1 cellular context compared by ENCODE assay signal in the genomic region with DNA sequence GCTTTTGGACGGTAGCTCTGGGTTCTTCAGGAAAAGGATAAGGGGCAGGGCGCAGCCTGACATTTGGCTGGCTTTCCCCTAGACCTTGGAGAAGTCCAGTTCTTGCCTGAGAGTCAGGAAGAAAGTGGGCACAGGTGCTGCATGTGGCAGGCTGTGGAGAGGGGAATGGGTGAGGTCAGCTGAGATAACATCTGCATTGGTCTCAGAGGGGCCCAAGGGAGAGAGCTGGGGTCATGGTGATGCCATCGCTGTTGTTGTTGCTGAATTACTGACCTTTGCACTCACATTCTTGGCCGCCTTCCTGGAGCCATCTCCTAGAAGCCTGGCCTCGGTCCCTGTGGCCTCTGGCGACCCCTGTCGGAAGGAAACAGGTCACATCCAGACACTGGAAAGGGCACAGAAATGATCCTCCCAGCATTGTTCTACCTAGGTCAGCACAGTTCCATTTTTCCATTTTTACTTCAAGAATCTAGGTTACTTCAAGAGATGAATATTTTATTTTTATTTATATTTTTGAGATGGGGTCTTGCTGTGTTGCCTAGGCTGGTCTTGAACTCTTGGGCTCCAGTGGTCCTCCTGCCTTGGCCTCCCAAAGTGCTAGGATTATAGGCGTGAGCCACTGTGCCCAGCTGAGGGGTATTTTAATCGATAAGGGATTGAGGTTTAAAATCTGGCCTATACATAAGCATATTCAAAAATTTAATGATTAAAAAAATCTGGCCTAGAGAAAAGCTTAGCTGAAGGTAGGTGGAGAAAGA.
A peak's percentile ranks its signal among the peaks of the same experiment; 100 is the strongest.
TF ChIP-seq lines count a peak whose summit lies in the region.

No MANE protein-coding gene starts in this region.

TF ChIP-seq in HepG2, 621 proteins besides CTCF, POLR2A, EP300 and RAD21 (continued from another document):
- TF ChIP-seq, protein P1, sequence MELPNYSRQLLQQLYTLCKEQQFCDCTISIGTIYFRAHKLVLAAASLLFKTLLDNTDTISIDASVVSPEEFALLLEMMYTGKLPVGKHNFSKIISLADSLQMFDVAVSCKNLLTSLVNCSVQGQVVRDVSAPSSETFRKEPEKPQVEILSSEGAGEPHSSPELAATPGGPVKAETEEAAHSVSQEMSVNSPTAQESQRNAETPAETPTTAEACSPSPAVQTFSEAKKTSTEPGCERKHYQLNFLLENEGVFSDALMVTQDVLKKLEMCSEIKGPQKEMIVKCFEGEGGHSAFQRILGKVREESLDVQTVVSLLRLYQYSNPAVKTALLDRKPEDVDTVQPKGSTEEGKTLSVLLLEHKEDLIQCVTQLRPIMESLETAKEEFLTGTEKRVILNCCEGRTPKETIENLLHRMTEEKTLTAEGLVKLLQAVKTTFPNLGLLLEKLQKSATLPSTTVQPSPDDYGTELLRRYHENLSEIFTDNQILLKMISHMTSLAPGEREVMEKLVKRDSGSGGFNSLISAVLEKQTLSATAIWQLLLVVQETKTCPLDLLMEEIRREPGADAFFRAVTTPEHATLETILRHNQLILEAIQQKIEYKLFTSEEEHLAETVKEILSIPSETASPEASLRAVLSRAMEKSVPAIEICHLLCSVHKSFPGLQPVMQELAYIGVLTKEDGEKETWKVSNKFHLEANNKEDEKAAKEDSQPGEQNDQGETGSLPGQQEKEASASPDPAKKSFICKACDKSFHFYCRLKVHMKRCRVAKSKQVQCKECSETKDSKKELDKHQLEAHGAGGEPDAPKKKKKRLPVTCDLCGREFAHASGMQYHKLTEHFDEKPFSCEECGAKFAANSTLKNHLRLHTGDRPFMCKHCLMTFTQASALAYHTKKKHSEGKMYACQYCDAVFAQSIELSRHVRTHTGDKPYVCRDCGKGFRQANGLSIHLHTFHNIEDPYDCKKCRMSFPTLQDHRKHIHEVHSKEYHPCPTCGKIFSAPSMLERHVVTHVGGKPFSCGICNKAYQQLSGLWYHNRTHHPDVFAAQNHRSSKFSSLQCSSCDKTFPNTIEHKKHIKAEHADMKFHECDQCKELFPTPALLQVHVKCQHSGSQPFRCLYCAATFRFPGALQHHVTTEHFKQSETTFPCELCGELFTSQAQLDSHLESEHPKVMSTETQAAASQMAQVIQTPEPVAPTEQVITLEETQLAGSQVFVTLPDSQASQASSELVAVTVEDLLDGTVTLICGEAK (IDR thresholded peaks at IDR 0.05): no peak
- TF ChIP-seq, protein P1 (CRISPR knock-in tag; IDR thresholded peaks at IDR 0.05): peak; percentile 28; the same call in 1 of the 2 replicates
- TF ChIP-seq, protein P2, sequence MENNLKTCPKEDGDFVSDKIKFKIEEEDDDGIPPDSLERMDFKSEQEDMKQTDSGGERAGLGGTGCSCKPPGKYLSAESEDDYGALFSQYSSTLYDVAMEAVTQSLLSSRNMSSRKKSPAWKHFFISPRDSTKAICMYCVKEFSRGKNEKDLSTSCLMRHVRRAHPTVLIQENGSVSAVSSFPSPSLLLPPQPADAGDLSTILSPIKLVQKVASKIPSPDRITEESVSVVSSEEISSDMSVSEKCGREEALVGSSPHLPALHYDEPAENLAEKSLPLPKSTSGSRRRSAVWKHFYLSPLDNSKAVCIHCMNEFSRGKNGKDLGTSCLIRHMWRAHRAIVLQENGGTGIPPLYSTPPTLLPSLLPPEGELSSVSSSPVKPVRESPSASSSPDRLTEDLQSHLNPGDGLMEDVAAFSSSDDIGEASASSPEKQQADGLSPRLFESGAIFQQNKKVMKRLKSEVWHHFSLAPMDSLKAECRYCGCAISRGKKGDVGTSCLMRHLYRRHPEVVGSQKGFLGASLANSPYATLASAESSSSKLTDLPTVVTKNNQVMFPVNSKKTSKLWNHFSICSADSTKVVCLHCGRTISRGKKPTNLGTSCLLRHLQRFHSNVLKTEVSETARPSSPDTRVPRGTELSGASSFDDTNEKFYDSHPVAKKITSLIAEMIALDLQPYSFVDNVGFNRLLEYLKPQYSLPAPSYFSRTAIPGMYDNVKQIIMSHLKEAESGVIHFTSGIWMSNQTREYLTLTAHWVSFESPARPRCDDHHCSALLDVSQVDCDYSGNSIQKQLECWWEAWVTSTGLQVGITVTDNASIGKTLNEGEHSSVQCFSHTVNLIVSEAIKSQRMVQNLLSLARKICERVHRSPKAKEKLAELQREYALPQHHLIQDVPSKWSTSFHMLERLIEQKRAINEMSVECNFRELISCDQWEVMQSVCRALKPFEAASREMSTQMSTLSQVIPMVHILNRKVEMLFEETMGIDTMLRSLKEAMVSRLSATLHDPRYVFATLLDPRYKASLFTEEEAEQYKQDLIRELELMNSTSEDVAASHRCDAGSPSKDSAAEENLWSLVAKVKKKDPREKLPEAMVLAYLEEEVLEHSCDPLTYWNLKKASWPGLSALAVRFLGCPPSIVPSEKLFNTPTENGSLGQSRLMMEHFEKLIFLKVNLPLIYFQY (CRISPR knock-in tag; IDR thresholded peaks at IDR 0.05; ENCODE audit: borderline replicate concordance): peak; percentile 68; the same call in 1 of the 2 replicates
- TF ChIP-seq THAP11 (CRISPR knock-in tag; IDR thresholded peaks at IDR 0.05) (peak; percentile 81), ARID2 (CRISPR knock-in tag; IDR thresholded peaks at IDR 0.05; ENCODE audit: borderline replicate concordance) (no peak), PHF20 (CRISPR knock-in tag; IDR thresholded peaks at IDR 0.05) (peak; percentile 47; the same call in 1 of the 2 replicates), HNF4A (CRISPR knock-in tag; IDR thresholded peaks at IDR 0.05) (peak; percentile 97), PITX1 (CRISPR knock-in tag; IDR thresholded peaks at IDR 0.05) (0 out of 2 replicates have a peak, but pooled peaks have one; percentile 25), TCF7L2 (IDR thresholded peaks at IDR 0.05; ENCODE audit: low read depth, low read length) (no peak), KLF6 (CRISPR knock-in tag; IDR thresholded peaks at IDR 0.05) (0 out of 2 replicates have a peak, but pooled peaks have one; percentile 30), NCOR1 (IDR thresholded peaks at IDR 0.05; ENCODE audit: borderline replicate concordance, low read length) (peak; percentile 87), ZFP1 (CRISPR knock-in tag; IDR thresholded peaks at IDR 0.05) (peak; percentile 73; the same call in 1 of the 2 replicates), MTA1 (CRISPR knock-in tag; IDR thresholded peaks at IDR 0.05; ENCODE audit: borderline replicate concordance) (peak; percentile 87; the same call in 1 of the 2 replicates), MAZ (IDR thresholded peaks at IDR 0.05; ENCODE audit: borderline replicate concordance, low read depth, low read length) (0 out of 2 replicates have a peak, but pooled peaks have one; percentile 32), MAZ (CRISPR knock-in tag; IDR thresholded peaks at IDR 0.05; ENCODE audit: low read depth) (no peak), KDM3A (CRISPR knock-in tag; IDR thresholded peaks at IDR 0.05; ENCODE audit: low read depth) (peak; percentile 80; the same call in 1 of the 2 replicates), NCOA1 (CRISPR knock-in tag; IDR thresholded peaks at IDR 0.05) (no peak)
- TF ChIP-seq, protein P3, sequence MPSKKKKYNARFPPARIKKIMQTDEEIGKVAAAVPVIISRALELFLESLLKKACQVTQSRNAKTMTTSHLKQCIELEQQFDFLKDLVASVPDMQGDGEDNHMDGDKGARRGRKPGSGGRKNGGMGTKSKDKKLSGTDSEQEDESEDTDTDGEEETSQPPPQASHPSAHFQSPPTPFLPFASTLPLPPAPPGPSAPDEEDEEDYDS (CRISPR knock-in tag; IDR thresholded peaks at IDR 0.05): peak; percentile 24; the same call in 1 of the 2 replicates
- TF ChIP-seq, protein P4, sequence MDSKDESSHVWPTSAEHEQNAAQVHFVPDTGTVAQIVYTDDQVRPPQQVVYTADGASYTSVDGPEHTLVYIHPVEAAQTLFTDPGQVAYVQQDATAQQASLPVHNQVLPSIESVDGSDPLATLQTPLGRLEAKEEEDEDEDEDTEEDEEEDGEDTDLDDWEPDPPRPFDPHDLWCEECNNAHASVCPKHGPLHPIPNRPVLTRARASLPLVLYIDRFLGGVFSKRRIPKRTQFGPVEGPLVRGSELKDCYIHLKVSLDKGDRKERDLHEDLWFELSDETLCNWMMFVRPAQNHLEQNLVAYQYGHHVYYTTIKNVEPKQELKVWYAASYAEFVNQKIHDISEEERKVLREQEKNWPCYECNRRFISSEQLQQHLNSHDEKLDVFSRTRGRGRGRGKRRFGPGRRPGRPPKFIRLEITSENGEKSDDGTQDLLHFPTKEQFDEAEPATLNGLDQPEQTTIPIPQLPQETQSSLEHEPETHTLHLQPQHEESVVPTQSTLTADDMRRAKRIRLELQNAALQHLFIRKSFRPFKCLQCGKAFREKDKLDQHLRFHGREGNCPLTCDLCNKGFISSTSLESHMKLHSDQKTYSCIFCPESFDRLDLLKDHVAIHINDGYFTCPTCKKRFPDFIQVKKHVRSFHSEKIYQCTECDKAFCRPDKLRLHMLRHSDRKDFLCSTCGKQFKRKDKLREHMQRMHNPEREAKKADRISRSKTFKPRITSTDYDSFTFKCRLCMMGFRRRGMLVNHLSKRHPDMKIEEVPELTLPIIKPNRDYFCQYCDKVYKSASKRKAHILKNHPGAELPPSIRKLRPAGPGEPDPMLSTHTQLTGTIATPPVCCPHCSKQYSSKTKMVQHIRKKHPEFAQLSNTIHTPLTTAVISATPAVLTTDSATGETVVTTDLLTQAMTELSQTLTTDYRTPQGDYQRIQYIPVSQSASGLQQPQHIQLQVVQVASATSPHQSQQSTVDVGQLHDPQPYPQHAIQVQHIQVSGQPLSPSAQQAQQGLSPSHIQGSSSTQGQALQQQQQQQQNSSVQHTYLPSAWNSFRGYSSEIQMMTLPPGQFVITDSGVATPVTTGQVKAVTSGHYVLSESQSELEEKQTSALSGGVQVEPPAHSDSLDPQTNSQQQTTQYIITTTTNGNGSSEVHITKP (CRISPR knock-in tag; IDR thresholded peaks at IDR 0.05; ENCODE audit: low read depth): peak; percentile 79; the same call in 1 of the 2 replicates
